In genomic region chr19:18500376-18500775, GRCh38 we compare ENCODE assay signal across 12 cellular contexts. TPM values are rescaled to one million over a fixed set of nuclear protein-coding genes. Genes with fewer than 3 reads are reported as not detected.
DNase-seq lines count a peak whose midpoint lies in the region; ATAC-seq, FAIRE-seq and TF ChIP-seq lines count a peak whose summit lies in the region.
"Had no signal": no experiment of that assay in that cellular context is flagged by ENCODE, and none has a peak within 500 bp of the region (broad histone marks: within the 10 kb centered on the region; RNA-seq: fewer than 3 reads in every experiment).

No MANE protein-coding gene starts in this region.

- no peak for TF ChIP-seq RAD21 in K562 (CRISPR knock-in tag; conservative IDR thresholded peaks at IDR 0.05 in 1 of 2, IDR thresholded peaks at IDR 0.05 in 1 of 2)

- H3K4me1 ChIP-seq in K562 (replicated peaks in 1 of 2; ENCODE audit: control insufficient read depth in 2 of 2, insufficient read depth in 2 of 2, low read length in 2 of 2) = peaks cover 18 to 55% of the 10 kb centered on the region in 2 experiments; a peak in 4 of 5 replicates
- peaks cover 9% of the 10 kb centered on the region for H3K4me1 ChIP-seq in thymus (ENCODE audit: control insufficient read depth, insufficient read depth, low read length)

- H3K4me3 Mint-ChIP-seq in activated CD4-positive, alpha-beta T cell treated with anti-CD3 and anti-CD28 coated beads, Interleukin-2, amount 10 ng/mL, durations not matched to agents 24 days and 14 days = no peak overlapping the region
- peak overlapping the region in 4 of 5 donors; percentile 30 to 73 (median 51) for H3K4me3 Mint-ChIP-seq in immature natural killer cell

- no peak overlapping the region for H3K4me3 ChIP-seq in K562
- H3K4me3 ChIP-seq in thymus (ENCODE audit: low read length) = no peak overlapping the region
- H3K4me3 ChIP-seq: SK-N-MC had no signal

- H3K27me3 ChIP-seq in K562 (ENCODE audit: control insufficient read depth in 2 of 2, insufficient read depth in 2 of 2, low read length in 2 of 2) (no peaks in the 10 kb centered on the region), thymus (ENCODE audit: control insufficient read depth, insufficient read depth) (no peaks in the 10 kb centered on the region)

- H3K4me1 Mint-ChIP-seq in activated CD4-positive, alpha-beta T cell treated with anti-CD3 and anti-CD28 coated beads, Interleukin-2, amount 10 ng/mL, durations not matched to agents 24 days and 14 days = peaks cover 60% of the 10 kb centered on the region
- H3K4me1 Mint-ChIP-seq in immature natural killer cell = peaks cover 96 to 98% of the 10 kb centered on the region in 2 donors

- POLR2A ChIA-PET in K562 (lab: Yijun Ruan, JAX) = interaction anchor here (0.6 to 6.0 kb wide), 3 partner anchors 7 to 58 kb away, joined by 3 to 31 read pairs (median 3); no protein-coding TSS in a partner anchor

- H3K9me1 ChIP-seq in K562 (ENCODE audit: control insufficient read depth, insufficient read depth, low read length) = peaks cover 11% of the 10 kb centered on the region

- FAIRE-seq in K562 (lab: Jason Lieb, UNC) = no peak
- FAIRE-seq: A204.1 had no signal

- no peak for TF ChIP-seq CTCF in K562 (IDR thresholded peaks at IDR 0.05 in 2 of 3, conservative IDR thresholded peaks at IDR 0.05 in 1 of 3; ENCODE audit: insufficient read depth in 2 of 3, low read depth in 1 of 3, low read length in 3 of 3)

- intact Hi-C loops in activated CD4-positive, alpha-beta T cell treated with anti-CD3 and anti-CD28 coated beads, Interleukin-2, amount 10 ng/mL, durations not matched to agents 24 days and 14 days (cut with micrococcal nuclease) = no loop called here
- intact Hi-C loops in K562 (cut with micrococcal nuclease) = no loop called here

- no peaks in the 10 kb centered on the region for H3K36me3 Mint-ChIP-seq in activated CD4-positive, alpha-beta T cell treated with anti-CD3 and anti-CD28 coated beads, Interleukin-2, amount 10 ng/mL, durations not matched to agents 24 days and 14 days (ENCODE audit: low read depth)
- H3K36me3 Mint-ChIP-seq in immature natural killer cell = no peaks in the 10 kb centered on the region

- 68% methylated on average over 7 of the region's 7 CpGs for WGBS in K562 (ENCODE audit: insufficient coverage, low coverage, missing lambda C conversion rate)
- WGBS in thymus = 90% methylated on average over 7 of the region's 7 CpGs

- no peak overlapping the region for H3K4me2 ChIP-seq in K562 (ENCODE audit: insufficient read depth, low read length)

- H4K20me1 ChIP-seq in K562 (replicated peaks; ENCODE audit: control insufficient read depth, insufficient read depth, low read length) = peaks cover 89% of the 10 kb centered on the region

- H3K27ac ChIP-seq in K562 (ENCODE audit: extremely low read depth, low read depth, low read length) (no peak overlapping the region), thymus (ENCODE audit: low read depth) (peak overlapping the region; percentile 36)
- H3K27ac ChIP-seq: SK-N-MC had no signal

- in situ Hi-C loops in K562 (cut with MboI) = no loop called here

- peak overlapping the region; percentile 59 for H3K27ac Mint-ChIP-seq in activated CD4-positive, alpha-beta T cell treated with anti-CD3 and anti-CD28 coated beads, Interleukin-2, amount 10 ng/mL, durations not matched to agents 24 days and 14 days
- H3K27ac Mint-ChIP-seq in immature natural killer cell = peak overlapping the region; percentile 79 to 95 (median 84)

- TF ChIP-seq EP300 in K562 (IDR thresholded peaks at IDR 0.05; ENCODE audit: low read length) = no peak

- no peaks in the 10 kb centered on the region for H3K27me3 Mint-ChIP-seq in activated CD4-positive, alpha-beta T cell treated with anti-CD3 and anti-CD28 coated beads, Interleukin-2, amount 10 ng/mL, durations not matched to agents 24 days and 14 days
- H3K27me3 Mint-ChIP-seq in immature natural killer cell (ENCODE audit: low read depth in 3 of 3) = peaks cover 8 to 47% (median 20%) of the 10 kb centered on the region in 3 donors

- CTCF ChIA-PET in K562 (lab: Yijun Ruan, JAX; ENCODE audit: low intra/inter-chr PET ratio) = no interaction called here

- ATAC-seq in K562 (no peak), GM18868 (IDR thresholded peaks at IDR 0.05; ENCODE audit: unreplicated experiment) (no peak)

- H3K9me3 ChIP-seq in K562 (replicated peaks; ENCODE audit: control insufficient read depth, insufficient read depth, low read depth, low read length) = no peaks in the 10 kb centered on the region
- H3K9me3 ChIP-seq in thymus (ENCODE audit: control insufficient read depth) = no peaks in the 10 kb centered on the region

- no peak for TF ChIP-seq POLR2A in K562 (conservative IDR thresholded peaks at IDR 0.05)

- DNase-seq in activated CD4-positive, alpha-beta T cell treated with anti-CD3 and anti-CD28 coated beads, Interleukin-2, amount 10 ng/mL, durations not matched to agents 24 days and 14 days = no peak
- DNase-seq in activated CD4-positive, alpha-beta T cell treated with anti-CD3 and anti-CD28 coated beads, Interleukin-2, amount 50 U/mL, for 4 hours = no peak
- no peak for DNase-seq in K562 (ENCODE audit: extremely low read depth in 1 of 4, low spot score in 3 of 4)
- no peak for DNase-seq in immature natural killer cell
- no peak for DNase-seq in NCI-H2227 (lab: John Stamatoyannopoulos, UW; ENCODE audit: unreplicated experiment)
- DNase-seq in SHP77 treated with DMSO at 0.1 percent for 48 hours (lab: John Stamatoyannopoulos, UW) = no peak
- DNase-seq: activated CD4-positive, CD25-positive, alpha-beta regulatory T cell; NCI-H1105 treated with DMSO at 0.1 percent for 48 hours had no signal

- no peak overlapping the region for H2AFZ ChIP-seq in K562 (ENCODE audit: low read depth, low read length)

- peaks cover 96% of the 10 kb centered on the region for H3K79me2 ChIP-seq in K562 (ENCODE audit: control insufficient read depth, insufficient read depth, low read length)

- H3K9ac ChIP-seq in K562 (ENCODE audit: insufficient read depth in 1 of 2, low read depth in 2 of 2, low read length in 2 of 2) = no peak overlapping the region

- H3K36me3 ChIP-seq in K562 (ENCODE audit: control insufficient read depth, insufficient read depth, low read length) = peaks cover 10% of the 10 kb centered on the region; the same call in 2 of the 3 replicates
- no peaks in the 10 kb centered on the region for H3K36me3 ChIP-seq in thymus (ENCODE audit: control insufficient read depth, insufficient read depth)

- no TSS peak for BruUV-seq in K562 (replicated peaks; lab: Mats Ljungman, UMichigan)

- H3K9me3 Mint-ChIP-seq in activated CD4-positive, alpha-beta T cell treated with anti-CD3 and anti-CD28 coated beads, Interleukin-2, amount 10 ng/mL, durations not matched to agents 24 days and 14 days = no peaks in the 10 kb centered on the region
- no peaks in the 10 kb centered on the region for H3K9me3 Mint-ChIP-seq in immature natural killer cell

RNA-seq across cellular contexts. Expression of gene ELL, which starts 21.5 kb away (rescaled TPM):
- total RNA-seq in activated CD4-positive, alpha-beta T cell treated with anti-CD3 and anti-CD28 coated beads, Interleukin-2, amount 10 ng/mL, durations not matched to agents 24 days and 14 days = 25.5 and 27.8 TPM in 2 replicates
- 26.9 and 68.3 TPM in 2 replicates for total RNA-seq in K562 (2011; cell fraction: chromatin; rRNA removed; ENCODE audit: low replicate concordance)
- total RNA-seq in K562 (2011; cell fraction: nucleolus; rRNA removed) = 36.6 and 44.4 TPM in 2 replicates
- total RNA-seq in K562 (2011; cell fraction: nucleoplasm; rRNA removed) = 26.0 and 26.8 TPM in 2 replicates
- total RNA-seq in K562 (2014; rRNA removed) = 12.9 and 16.3 TPM in 2 replicates
- total RNA-seq in K562 (2014; rRNA removed; fragmentation: Illumina TruSeq; extraction: Trizol) = 2.8 and 3.2 TPM in 2 replicates
- total RNA-seq in K562 (2015; rRNA removed; fragmentation: Illumina TruSeq; extraction: Trizol) = 5.4 and 6.0 TPM in 2 replicates
- 22.1 and 22.5 TPM in 2 replicates for total RNA-seq in K562 (2021)
- 4.0 and 9.2 TPM in 2 replicates for polyA plus RNA-seq in K562 (2011; rRNA removed)
- 4.9 and 11.1 TPM in 2 replicates for polyA plus RNA-seq in K562 (2011; cell fraction: cytosol; rRNA removed)
- 14.6 and 22.8 TPM in 2 replicates for polyA plus RNA-seq in K562 (2011; cell fraction: nucleus; rRNA removed)
- 12.3 and 14.0 TPM in 2 replicates for polyA plus RNA-seq in K562 (2012)
- 4.1 and 9.6 TPM in 2 replicates for polyA plus RNA-seq in K562 (2014; fragmentation: Illumina TruSeq; extraction: Trizol)
- under 1 TPM; 0.24 to 0.45 TPM for polyA plus RNA-seq in K562 (2014; fragmentation: Nextera tagmentation; extraction: Ambion mirVana)
- 9.0 and 13.2 TPM in 2 replicates for polyA plus RNA-seq in K562 (2014; rRNA removed)
- polyA minus RNA-seq in K562 (2011; rRNA and poly(A)+ RNA removed) = 2.8 and 4.1 TPM in 2 replicates
- polyA minus RNA-seq in K562 (2011; cell fraction: cytosol; rRNA and poly(A)+ RNA removed) = 7.6 and 14.9 TPM in 2 replicates
- polyA minus RNA-seq in K562 (2011; cell fraction: nucleus; rRNA and poly(A)+ RNA removed) = 7.0 and 10.7 TPM in 2 replicates
- polyA plus RNA-seq in immature natural killer cell = 10 to 100 TPM in 2 of 3 donors, 1 to 10 TPM in 1; 9.1 to 21.1 (median 11.1) TPM
- 14.3 TPM for polyA plus RNA-seq in thymus

RNA-seq across cellular contexts. Expression of gene FKBP8, which starts 43.0 kb away (rescaled TPM):
- total RNA-seq in activated CD4-positive, alpha-beta T cell treated with anti-CD3 and anti-CD28 coated beads, Interleukin-2, amount 10 ng/mL, durations not matched to agents 24 days and 14 days = 170 and 173 TPM in 2 replicates
- 26.1 and 86.1 TPM in 2 replicates for total RNA-seq in K562 (2011; cell fraction: chromatin; rRNA removed; ENCODE audit: low replicate concordance)
- 93.6 and 114 TPM in 2 replicates for total RNA-seq in K562 (2011; cell fraction: nucleolus; rRNA removed)
- 59.8 and 63.9 TPM in 2 replicates for total RNA-seq in K562 (2011; cell fraction: nucleoplasm; rRNA removed)
- total RNA-seq in K562 (2014; rRNA removed) (234 and 260 TPM in 2 replicates), K562 (2014; rRNA removed; fragmentation: Illumina TruSeq; extraction: Trizol) (16.0 and 21.8 TPM in 2 replicates), K562 (2015; rRNA removed; fragmentation: Illumina TruSeq; extraction: Trizol) (104 and 106 TPM in 2 replicates), K562 (2021) (228 and 236 TPM in 2 replicates)
- polyA plus RNA-seq in K562 (2011; rRNA removed) (116 and 176 TPM in 2 replicates), K562 (2014; fragmentation: Illumina TruSeq; extraction: Trizol) (62.5 and 201 TPM in 2 replicates), K562 (2014; fragmentation: Nextera tagmentation; extraction: Ambion mirVana) (1 to 10 TPM in 1 of 2 experiments, under 1 TPM in 1; 0.46 to 1.0 TPM), K562 (2014; rRNA removed) (168 and 203 TPM in 2 replicates), immature natural killer cell (100 to 1,000 TPM in 1 of 3 donors, 10 to 100 TPM in 2; 85.7 to 137 (median 94.5) TPM), thymus (232 TPM)
- polyA plus RNA-seq in K562 (2011; cell fraction: cytosol; rRNA removed) = 199 and 396 TPM in 2 replicates
- 128 and 178 TPM in 2 replicates for polyA plus RNA-seq in K562 (2011; cell fraction: nucleus; rRNA removed)
- polyA plus RNA-seq in K562 (2012) = 173 and 302 TPM in 2 replicates
- polyA minus RNA-seq in K562 (2011; rRNA and poly(A)+ RNA removed) = 28.0 and 49.7 TPM in 2 replicates
- polyA minus RNA-seq in K562 (2011; cell fraction: cytosol; rRNA and poly(A)+ RNA removed) = 138 and 159 TPM in 2 replicates
- polyA minus RNA-seq in K562 (2011; cell fraction: nucleus; rRNA and poly(A)+ RNA removed) = 35.5 and 49.0 TPM in 2 replicates

RNA-seq across cellular contexts. Expression of gene KXD1, which starts 57.3 kb away (rescaled TPM):
- total RNA-seq in activated CD4-positive, alpha-beta T cell treated with anti-CD3 and anti-CD28 coated beads, Interleukin-2, amount 10 ng/mL, durations not matched to agents 24 days and 14 days = 124 and 134 TPM in 2 replicates
- total RNA-seq in K562 (2011; cell fraction: chromatin; rRNA removed; ENCODE audit: low replicate concordance) = 91.9 and 173 TPM in 2 replicates
- total RNA-seq in K562 (2011; cell fraction: nucleolus; rRNA removed) = 110 and 120 TPM in 2 replicates
- 109 and 127 TPM in 2 replicates for total RNA-seq in K562 (2011; cell fraction: nucleoplasm; rRNA removed)
- total RNA-seq in K562 (2014; rRNA removed) = 133 and 147 TPM in 2 replicates
- 48.7 and 66.2 TPM in 2 replicates for total RNA-seq in K562 (2014; rRNA removed; fragmentation: Illumina TruSeq; extraction: Trizol)
- total RNA-seq in K562 (2015; rRNA removed; fragmentation: Illumina TruSeq; extraction: Trizol) = 80.5 and 83.3 TPM in 2 replicates
- 114 and 118 TPM in 2 replicates for total RNA-seq in K562 (2021)
- polyA plus RNA-seq in K562 (2011; rRNA removed) = 159 and 217 TPM in 2 replicates
- 242 and 309 TPM in 2 replicates for polyA plus RNA-seq in K562 (2011; cell fraction: cytosol; rRNA removed)
- polyA plus RNA-seq in K562 (2011; cell fraction: nucleus; rRNA removed) = 149 and 198 TPM in 2 replicates
- polyA plus RNA-seq in K562 (2012) = 146 and 182 TPM in 2 replicates
- 191 and 210 TPM in 2 replicates for polyA plus RNA-seq in K562 (2014; fragmentation: Illumina TruSeq; extraction: Trizol)
- polyA plus RNA-seq in K562 (2014; fragmentation: Nextera tagmentation; extraction: Ambion mirVana) = 10 to 100 TPM; 21.9 to 41.3 TPM
- 153 and 177 TPM in 2 replicates for polyA plus RNA-seq in K562 (2014; rRNA removed)
- polyA minus RNA-seq in K562 (2011; rRNA and poly(A)+ RNA removed) = 64.2 and 93.8 TPM in 2 replicates
- 88.9 and 91.1 TPM in 2 replicates for polyA minus RNA-seq in K562 (2011; cell fraction: cytosol; rRNA and poly(A)+ RNA removed)
- polyA minus RNA-seq in K562 (2011; cell fraction: nucleus; rRNA and poly(A)+ RNA removed) = 27.5 and 34.8 TPM in 2 replicates
- 100 to 1,000 TPM in 1 of 3 donors, 10 to 100 TPM in 2; 85.9 to 134 (median 93.0) TPM for polyA plus RNA-seq in immature natural killer cell
- 81.9 TPM for polyA plus RNA-seq in thymus
